In the genomic region with DNA sequence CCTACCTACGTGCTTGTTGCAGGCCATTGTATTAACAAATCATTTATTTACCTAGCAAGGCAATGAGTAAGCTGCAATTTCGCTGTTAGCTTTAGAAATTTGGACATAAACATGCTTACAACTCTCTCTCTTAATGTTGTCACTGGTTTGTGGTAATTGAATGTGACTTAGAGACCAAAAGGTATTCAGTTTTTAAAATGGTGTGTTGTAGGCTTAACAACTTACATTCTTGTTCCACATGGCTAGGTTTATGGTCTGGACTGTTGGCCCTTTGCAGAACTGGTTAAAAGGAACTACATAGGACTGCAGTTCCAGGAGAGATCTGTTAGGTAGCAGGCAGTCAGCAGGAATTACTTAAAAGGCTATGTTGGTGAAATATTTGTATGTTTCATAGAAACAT, we compare ENCODE assay signal across 19 cellular contexts. TPM values are rescaled to one million over a fixed set of nuclear protein-coding genes. Genes with fewer than 3 reads are reported as not detected.
"Had no signal": no experiment of that assay in that cellular context is flagged by ENCODE, and none has a peak within 500 bp of the region (broad histone marks: within the 10 kb centered on the region; RNA-seq: fewer than 3 reads in every experiment).

No MANE protein-coding gene starts in this region.

- H3K9me3 ChIP-seq: breast epithelium, gastroesophageal sphincter, left ventricle myocardium inferior, right atrium auricular region, uterus had no signal

- H3K4me3 ChIP-seq: breast epithelium, gastroesophageal sphincter, left ventricle myocardium inferior, right atrium auricular region, tibial nerve, uterus had no signal

- H3K4me1 ChIP-seq: breast epithelium, gastroesophageal sphincter, left ventricle myocardium inferior, right atrium auricular region, tibial nerve, uterus had no signal

- DNase-seq: activated CD4-positive, alpha-beta T cell treated with anti-CD3 and anti-CD28 coated beads, Interleukin-2, amount 10 ng/mL, durations not matched to agents 24 days and 14 days; activated CD8-positive, alpha-beta T cell treated with anti-CD3 and anti-CD28 coated beads for 36 hours; activated naive CD4-positive, alpha-beta T cell treated with Interleukin-2 at 50 U/mL for 16 hours; activated T-cell treated with anti-CD3 and anti-CD28 coated beads, Interleukin-2, amount 50 U/mL, for 24 hours; aorta; cerebellar nuclear complex; cortex of kidney; left ventricle myocardium inferior; T-helper 1 cell; T-helper 9 cell; uterus had no signal

- ATAC-seq: activated CD8-positive, alpha-beta T cell treated with anti-CD3 and anti-CD28 coated beads for 36 hours; gastroesophageal sphincter had no signal

- H3K27ac ChIP-seq: breast epithelium, gastroesophageal sphincter, left ventricle myocardium inferior, right atrium auricular region, tibial nerve, uterus had no signal

- H3K27me3 ChIP-seq: breast epithelium, gastroesophageal sphincter, right atrium auricular region, tibial nerve, uterus had no signal

- H3K36me3 ChIP-seq: breast epithelium, gastroesophageal sphincter, left ventricle myocardium inferior, right atrium auricular region, tibial nerve, uterus had no signal

RNA-seq across cellular contexts. Expression of a gene that starts 10.3 kb away (rescaled TPM):
- total RNA-seq: activated CD4-positive, alpha-beta T cell treated with anti-CD3 and anti-CD28 coated beads, Interleukin-2, amount 10 ng/mL, durations not matched to agents 24 days and 14 days; activated CD8-positive, alpha-beta T cell treated with anti-CD3 and anti-CD28 coated beads for 36 hours; activated T-helper 2 cell treated with anti-CD3 and anti-CD28 coated beads, Interferon-gamma antibody, Interleukin-2, Interleukin-4, amounts not matched to agents 10 μg/mL and 5 μg/mL and 100 μg/mL, durations not matched to agents 14 hours and 24 hours and 36 hours; aorta; gastroesophageal sphincter; left ventricle myocardium inferior; mononuclear cell; progenitor cell of endocrine pancreas; right atrium auricular region; skeletal muscle tissue; tibial nerve; uterus had no signal

RNA-seq across cellular contexts. Expression of a gene that starts 20.0 kb away (rescaled TPM):
- total RNA-seq: activated CD4-positive, alpha-beta T cell treated with anti-CD3 and anti-CD28 coated beads, Interleukin-2, amount 10 ng/mL, durations not matched to agents 24 days and 14 days; activated CD8-positive, alpha-beta T cell treated with anti-CD3 and anti-CD28 coated beads for 36 hours; activated T-helper 2 cell treated with anti-CD3 and anti-CD28 coated beads, Interferon-gamma antibody, Interleukin-2, Interleukin-4, amounts not matched to agents 10 μg/mL and 5 μg/mL and 100 μg/mL, durations not matched to agents 14 hours and 24 hours and 36 hours; aorta; left ventricle myocardium inferior; progenitor cell of endocrine pancreas; right atrium auricular region; tibial nerve; uterus had no signal
